In the genomic region with DNA sequence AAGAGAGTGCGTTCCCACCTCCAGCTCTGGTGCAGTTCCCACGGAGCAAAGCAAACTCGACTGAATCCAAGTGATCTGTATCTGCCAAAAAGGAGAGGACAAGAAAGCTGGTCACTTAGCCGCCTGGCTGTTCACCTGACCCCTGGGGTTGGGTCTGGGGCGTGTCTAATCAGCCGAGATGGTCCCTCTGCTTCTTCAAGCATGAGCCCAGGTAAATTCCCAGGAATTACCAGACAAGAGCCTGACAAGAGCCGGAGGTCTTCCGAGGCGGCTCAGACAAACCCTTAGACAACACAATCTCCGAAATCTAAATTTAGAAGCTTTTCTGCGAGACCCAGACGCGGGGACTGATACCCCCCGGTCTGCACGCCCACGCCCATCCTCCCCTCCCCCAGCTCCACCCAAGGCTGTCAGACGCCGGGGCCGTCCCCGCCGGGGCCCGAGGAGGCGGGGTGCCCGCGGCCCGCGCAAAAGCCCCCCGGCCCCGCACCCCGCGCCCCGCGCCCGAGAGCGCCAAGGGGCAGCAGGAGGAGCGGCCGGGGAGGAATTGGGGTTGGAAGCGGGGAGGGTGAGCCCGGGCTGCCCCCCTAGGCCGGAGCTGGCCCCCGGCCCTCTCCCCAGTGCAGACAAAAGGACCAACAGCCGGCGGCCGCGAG, we compare ENCODE assay signal across 8 cellular contexts. TPM values are rescaled to one million over a fixed set of nuclear protein-coding genes. Genes with fewer than 3 reads are reported as not detected.
A peak's percentile ranks its signal among the peaks of the same experiment; 100 is the strongest.
DNase-seq lines count a peak whose midpoint lies in the region; ATAC-seq and TF ChIP-seq lines count a peak whose summit lies in the region.

No MANE protein-coding gene starts in this region.

- peak overlapping the region; percentile 89 to 98 (median 92) for H3K27ac Mint-ChIP-seq in CD4-positive, alpha-beta memory T cell

- peak; percentile 23 for TF ChIP-seq CTCF in liver (IDR thresholded peaks at IDR 0.05; ENCODE audit: low read depth, low read length, missing input control)

- peak overlapping the region; percentile 67 to 72 for H3K4me3 ChIP-seq in CD4-positive, alpha-beta memory T cell (ENCODE audit: low read length in 2 of 2)
- H3K4me3 ChIP-seq in liver (ENCODE audit: low read depth in 1 of 3, low read length in 3 of 3): peak overlapping the region; percentile 69 to 86 (median 79)

- CTCF ChIA-PET in CD4-positive, alpha-beta memory T cell (lab: Charles Lee; ENCODE audit: partially characterized antibody): interaction anchor here (0.7 to 5.5 kb wide), 27 partner anchors 11 to 318 kb away, joined by 3 to 116 read pairs (median 7); a partner anchor contains a TSS

- WGBS in liver: under 1% methylated on average over 45 of the region's 45 CpGs

- POLR2A ChIA-PET in CD4-positive, alpha-beta memory T cell (lab: Charles Lee; ENCODE audit: partially characterized antibody): interaction anchor here (0.6 to 9.7 kb wide), 20 partner anchors 9 to 318 kb away, joined by 3 to 225 read pairs (median 6); a partner anchor contains a TSS

- no peak for TF ChIP-seq RAD21 in liver (IDR thresholded peaks at IDR 0.05)

- intact Hi-C loops in CD4-positive, alpha-beta memory T cell (cut with micrococcal nuclease): loop anchor here (2.0 to 5.0 kb wide), 3 partner anchors 77 to 321 kb away; a partner anchor contains a TSS

- H3K9ac ChIP-seq in liver (ENCODE audit: low read depth in 1 of 2, low read length in 2 of 2): peak overlapping the region in 1 of 2 donors; percentile 25

- H3K36me3 ChIP-seq in CD4-positive, alpha-beta memory T cell (ENCODE audit: insufficient read depth, low read length): peaks cover 12% of the 10 kb centered on the region
- H3K36me3 ChIP-seq in liver (ENCODE audit: control insufficient read depth in 4 of 4, insufficient read depth in 3 of 4, low read depth in 1 of 4, low read length in 3 of 4): peaks cover 0 to 4% (median 2%) of the 10 kb centered on the region in 4 donors

- peak; percentile 29 to 75 (median 36) for DNase-seq in CD4-positive, alpha-beta memory T cell
- DNase-seq in HuH-7 (ENCODE audit: low spot score) (peak; percentile 59), cerebellar cortex (ENCODE audit: low spot score) (peak; percentile 71), NCI-H1694 treated with DMSO at 0.1 percent for 48 hours (lab: John Stamatoyannopoulos, UW) (no peak)
- peak; percentile 32 for DNase-seq in activated CD4-positive, CD25-positive, alpha-beta regulatory T cell treated with anti-CD3 and anti-CD28 coated beads, Interleukin-2, amount 50 U/mL, for 16 hours (ENCODE audit: low read depth, low spot score)
- peak in 2 of 3 experiments; percentile 26 to 51 for DNase-seq in stimulated activated CD4-positive, alpha-beta T cell treated with anti-CD3 and anti-CD28 coated beads, TNF-alpha, amount 100 ng/mL, for 24 hours (ENCODE audit: low read depth in 3 of 3)

- H3K36me3 Mint-ChIP-seq in CD4-positive, alpha-beta memory T cell: peaks cover 13 to 37% of the 10 kb centered on the region in 2 donors

- H3K9me3 Mint-ChIP-seq in CD4-positive, alpha-beta memory T cell: peaks cover 0 to 3% (median 0%) of the 10 kb centered on the region in 8 donors

- H3K27ac ChIP-seq in CD4-positive, alpha-beta memory T cell (ENCODE audit: low read depth, low read length): peak overlapping the region; percentile 78
- peak overlapping the region; percentile 77 to 80 for H3K27ac ChIP-seq in liver (ENCODE audit: low read depth in 1 of 2, low read length in 2 of 2)

- H3K4me3 Mint-ChIP-seq in CD4-positive, alpha-beta memory T cell: peak overlapping the region; percentile 86 to 95 (median 94)

- no peaks in the 10 kb centered on the region for H3K27me3 ChIP-seq in CD4-positive, alpha-beta memory T cell (ENCODE audit: insufficient read depth, low read length)
- no peaks in the 10 kb centered on the region for H3K27me3 ChIP-seq in liver (ENCODE audit: control insufficient read depth in 4 of 4, insufficient read depth in 4 of 4, low read length in 3 of 4)

- peaks cover 0 to 3% of the 10 kb centered on the region in 2 donors for H3K27me3 Mint-ChIP-seq in CD4-positive, alpha-beta memory T cell

- H3K4me1 Mint-ChIP-seq in CD4-positive, alpha-beta memory T cell: peaks cover 43 to 61% (median 49%) of the 10 kb centered on the region in 4 donors

- ATAC-seq in GM21390 (IDR thresholded peaks at IDR 0.05; ENCODE audit: unreplicated experiment): peak; percentile 37

- peaks cover 48% of the 10 kb centered on the region for H3K4me1 ChIP-seq in CD4-positive, alpha-beta memory T cell (ENCODE audit: insufficient read depth, low read length)
- H3K4me1 ChIP-seq in liver (ENCODE audit: control insufficient read depth in 4 of 4, insufficient read depth in 4 of 4, low read length in 3 of 4): peaks cover 4 to 32% (median 18%) of the 10 kb centered on the region in 4 donors

- no peaks in the 10 kb centered on the region for H3K9me3 ChIP-seq in CD4-positive, alpha-beta memory T cell (ENCODE audit: control insufficient read depth in 1 of 2, low read length in 2 of 2)
- H3K9me3 ChIP-seq in liver (ENCODE audit: control insufficient read depth in 4 of 4, low read length in 3 of 4): no peaks in the 10 kb centered on the region

TF ChIP-seq in liver, 16 proteins besides CTCF, POLR2A, EP300 and RAD21:
- TF ChIP-seq FOXA1 (IDR thresholded peaks at IDR 0.05) (no peak), FOXA2 (IDR thresholded peaks at IDR 0.05) (no peak), GABPA (IDR thresholded peaks at IDR 0.05 in 1 of 2, conservative IDR thresholded peaks at IDR 0.05 in 1 of 2) (no peak), TAF1 (conservative IDR thresholded peaks at IDR 0.05) (no peak), NR2F2 (IDR thresholded peaks at IDR 0.05) (no peak), EGR1 (IDR thresholded peaks at IDR 0.05; ENCODE audit: low read depth in 2 of 2) (no peak), SP1 (IDR thresholded peaks at IDR 0.05) (no peak)
- TF ChIP-seq, protein P1, sequence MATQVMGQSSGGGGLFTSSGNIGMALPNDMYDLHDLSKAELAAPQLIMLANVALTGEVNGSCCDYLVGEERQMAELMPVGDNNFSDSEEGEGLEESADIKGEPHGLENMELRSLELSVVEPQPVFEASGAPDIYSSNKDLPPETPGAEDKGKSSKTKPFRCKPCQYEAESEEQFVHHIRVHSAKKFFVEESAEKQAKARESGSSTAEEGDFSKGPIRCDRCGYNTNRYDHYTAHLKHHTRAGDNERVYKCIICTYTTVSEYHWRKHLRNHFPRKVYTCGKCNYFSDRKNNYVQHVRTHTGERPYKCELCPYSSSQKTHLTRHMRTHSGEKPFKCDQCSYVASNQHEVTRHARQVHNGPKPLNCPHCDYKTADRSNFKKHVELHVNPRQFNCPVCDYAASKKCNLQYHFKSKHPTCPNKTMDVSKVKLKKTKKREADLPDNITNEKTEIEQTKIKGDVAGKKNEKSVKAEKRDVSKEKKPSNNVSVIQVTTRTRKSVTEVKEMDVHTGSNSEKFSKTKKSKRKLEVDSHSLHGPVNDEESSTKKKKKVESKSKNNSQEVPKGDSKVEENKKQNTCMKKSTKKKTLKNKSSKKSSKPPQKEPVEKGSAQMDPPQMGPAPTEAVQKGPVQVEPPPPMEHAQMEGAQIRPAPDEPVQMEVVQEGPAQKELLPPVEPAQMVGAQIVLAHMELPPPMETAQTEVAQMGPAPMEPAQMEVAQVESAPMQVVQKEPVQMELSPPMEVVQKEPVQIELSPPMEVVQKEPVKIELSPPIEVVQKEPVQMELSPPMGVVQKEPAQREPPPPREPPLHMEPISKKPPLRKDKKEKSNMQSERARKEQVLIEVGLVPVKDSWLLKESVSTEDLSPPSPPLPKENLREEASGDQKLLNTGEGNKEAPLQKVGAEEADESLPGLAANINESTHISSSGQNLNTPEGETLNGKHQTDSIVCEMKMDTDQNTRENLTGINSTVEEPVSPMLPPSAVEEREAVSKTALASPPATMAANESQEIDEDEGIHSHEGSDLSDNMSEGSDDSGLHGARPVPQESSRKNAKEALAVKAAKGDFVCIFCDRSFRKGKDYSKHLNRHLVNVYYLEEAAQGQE (IDR thresholded peaks at IDR 0.05): no peak
- TF ChIP-seq, protein P2, sequence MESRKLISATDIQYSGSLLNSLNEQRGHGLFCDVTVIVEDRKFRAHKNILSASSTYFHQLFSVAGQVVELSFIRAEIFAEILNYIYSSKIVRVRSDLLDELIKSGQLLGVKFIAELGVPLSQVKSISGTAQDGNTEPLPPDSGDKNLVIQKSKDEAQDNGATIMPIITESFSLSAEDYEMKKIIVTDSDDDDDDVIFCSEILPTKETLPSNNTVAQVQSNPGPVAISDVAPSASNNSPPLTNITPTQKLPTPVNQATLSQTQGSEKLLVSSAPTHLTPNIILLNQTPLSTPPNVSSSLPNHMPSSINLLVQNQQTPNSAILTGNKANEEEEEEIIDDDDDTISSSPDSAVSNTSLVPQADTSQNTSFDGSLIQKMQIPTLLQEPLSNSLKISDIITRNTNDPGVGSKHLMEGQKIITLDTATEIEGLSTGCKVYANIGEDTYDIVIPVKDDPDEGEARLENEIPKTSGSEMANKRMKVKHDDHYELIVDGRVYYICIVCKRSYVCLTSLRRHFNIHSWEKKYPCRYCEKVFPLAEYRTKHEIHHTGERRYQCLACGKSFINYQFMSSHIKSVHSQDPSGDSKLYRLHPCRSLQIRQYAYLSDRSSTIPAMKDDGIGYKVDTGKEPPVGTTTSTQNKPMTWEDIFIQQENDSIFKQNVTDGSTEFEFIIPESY (IDR thresholded peaks at IDR 0.05): no peak

RNA-seq across cellular contexts. Expression of a gene that starts 0.7 kb away (rescaled TPM):
- 1 to 10 TPM; 8.0 to 9.7 TPM for total RNA-seq in CD4-positive, alpha-beta memory T cell
- 10 to 100 TPM in 1 of 2 donors, 1 to 10 TPM in 1; 9.7 to 10.4 TPM for polyA plus RNA-seq in CD4-positive, alpha-beta memory T cell
- total RNA-seq in liver: 1 to 10 TPM; 1.9 to 2.1 TPM
- 1 to 10 TPM; 1.0 to 3.0 TPM for polyA plus RNA-seq in liver

RNA-seq across cellular contexts. Expression of a gene that starts 12.0 kb away (rescaled TPM):
- 100 to 1,000 TPM; 282 to 287 TPM for total RNA-seq in CD4-positive, alpha-beta memory T cell
- 100 to 1,000 TPM; 180 to 181 TPM for polyA plus RNA-seq in CD4-positive, alpha-beta memory T cell
- total RNA-seq in liver: 10 to 100 TPM; 65.4 to 95.3 TPM
- polyA plus RNA-seq in liver: 10 to 100 TPM; 33.8 to 41.7 TPM

RNA-seq across cellular contexts. Expression of a gene that starts 37.5 kb away (rescaled TPM):
- total RNA-seq in CD4-positive, alpha-beta memory T cell: 10 to 100 TPM; 29.6 to 31.6 TPM
- polyA plus RNA-seq in CD4-positive, alpha-beta memory T cell: 10 to 100 TPM; 10.0 to 10.5 TPM
- 10 to 100 TPM; 10.7 to 15.0 TPM for total RNA-seq in liver
- 1 to 10 TPM; 5.7 to 6.3 TPM for polyA plus RNA-seq in liver
